In the genomic region with DNA sequence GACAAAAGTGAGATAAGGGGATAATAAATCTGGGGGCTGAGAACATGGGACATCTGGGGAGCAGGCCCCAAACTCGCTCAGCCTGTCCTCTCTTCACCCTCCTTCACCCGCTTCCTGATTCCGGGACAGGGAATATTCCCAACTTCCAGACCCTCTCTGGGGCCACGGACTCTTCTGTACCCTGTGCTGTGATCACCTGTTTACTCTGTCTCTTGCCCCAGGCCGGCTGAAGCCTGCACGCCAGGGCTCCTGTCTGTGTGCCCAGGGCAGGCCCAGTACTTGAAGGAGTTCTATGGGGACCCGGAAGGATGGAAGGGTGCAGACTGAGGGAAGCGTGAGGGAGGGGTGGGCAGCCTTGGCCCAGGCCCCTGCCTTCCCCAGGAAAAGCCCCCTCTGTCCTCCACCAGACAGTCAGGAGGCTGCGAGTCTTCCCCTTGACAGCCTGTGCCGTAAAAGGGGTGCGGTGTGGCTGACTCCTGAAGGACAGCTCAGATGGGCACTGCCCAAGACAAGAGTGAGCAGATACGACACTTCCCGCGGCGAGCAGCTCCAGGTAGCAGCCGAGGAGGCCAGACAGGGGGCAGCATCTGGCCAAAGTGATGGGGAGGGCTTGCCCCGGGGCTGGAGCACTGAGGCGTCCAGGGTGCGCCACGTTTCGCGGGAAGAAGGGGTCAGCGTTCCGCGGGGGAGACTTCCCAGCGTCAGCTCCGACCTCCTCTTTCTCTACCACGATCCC, we compare ENCODE assay signal across 8 cellular contexts. TPM values are rescaled to one million over a fixed set of nuclear protein-coding genes. Genes with fewer than 3 reads are reported as not detected.
DNase-seq lines count a peak whose midpoint lies in the region; ATAC-seq and TF ChIP-seq lines count a peak whose summit lies in the region.

No MANE protein-coding gene starts in this region.

- no peaks in the 10 kb centered on the region for H3K27me3 ChIP-seq in Peyer's patch

- H3K4me3 ChIP-seq in Peyer's patch (peak overlapping the region; percentile 62 to 96 (median 88)), coronary artery (peak overlapping the region; percentile 89)

- H3K36me3 Mint-ChIP-seq in memory B cell (peaks cover 3% of the 10 kb centered on the region), type B pancreatic cell (peaks cover 7% of the 10 kb centered on the region)

- no peaks in the 10 kb centered on the region for H3K9me3 ChIP-seq in Peyer's patch

- TF ChIP-seq CTCF in Peyer's patch (IDR thresholded peaks at IDR 0.05) (peak in 4 of 6 experiments; percentile 13 to 34 (median 21)), coronary artery (IDR thresholded peaks at IDR 0.05) (no peak), type B pancreatic cell (conservative IDR thresholded peaks at IDR 0.05) (no peak)

- H3K27ac Mint-ChIP-seq in memory B cell (peak overlapping the region; percentile 43), type B pancreatic cell (peak overlapping the region; percentile 87)

- H3K4me1 Mint-ChIP-seq in memory B cell (peaks cover 15% of the 10 kb centered on the region), type B pancreatic cell (ENCODE audit: unreplicated experiment) (peaks cover 22% of the 10 kb centered on the region)

- no peaks in the 10 kb centered on the region for H3K27me3 Mint-ChIP-seq in memory B cell
- H3K27me3 Mint-ChIP-seq in type B pancreatic cell: no peaks in the 10 kb centered on the region

- H3K27ac ChIP-seq in Peyer's patch (peak overlapping the region; percentile 60 to 79 (median 72)), coronary artery (peak overlapping the region; percentile 52 to 76)

- ATAC-seq in memory B cell (ENCODE audit: low read depth): no peak

- H3K9me3 Mint-ChIP-seq in memory B cell (no peaks in the 10 kb centered on the region), type B pancreatic cell (no peaks in the 10 kb centered on the region)

- peak; percentile 44 for DNase-seq in ELR (ENCODE audit: low read depth)
- peak; percentile 16 for DNase-seq in HCEC 1CT
- DNase-seq in Peyer's patch: peak; percentile 47 to 73 (median 65)
- no peak for DNase-seq in coronary artery (ENCODE audit: low spot score)
- DNase-seq in memory B cell (ENCODE audit: low spot score in 2 of 2): peak in 1 of 2 donors; percentile 39
- DNase-seq in type B pancreatic cell (ENCODE audit: extremely low spot score, unreplicated experiment): no peak
- no peak for DNase-seq in effector CD4-positive, alpha-beta T cell
- no peak for DNase-seq in NCI-H226

- peaks cover 0 to 16% (median 5%) of the 10 kb centered on the region in 4 donors for H3K4me1 ChIP-seq in Peyer's patch

- no peak for TF ChIP-seq POLR2A in Peyer's patch (IDR thresholded peaks at IDR 0.05)

- H3K4me3 Mint-ChIP-seq in memory B cell (peak overlapping the region; percentile 93), type B pancreatic cell (peak overlapping the region; percentile 91)

- H3K36me3 ChIP-seq in Peyer's patch: peaks cover 0 to 4% (median 0%) of the 10 kb centered on the region in 3 donors

RNA-seq across cellular contexts. Expression of gene CCNF, which starts 1.0 kb away (rescaled TPM):
- 10 to 100 TPM in 1 of 4 donors, 1 to 10 TPM in 3; 4.7 to 19.8 (median 6.9) TPM for total RNA-seq in Peyer's patch
- total RNA-seq in type B pancreatic cell (ENCODE audit: low replicate concordance): 15.5 and 36.0 TPM in 2 replicates

RNA-seq across cellular contexts. Expression of gene TEDC2, which starts 31.7 kb away (rescaled TPM):
- total RNA-seq in Peyer's patch (10 to 100 TPM in 1 of 4 donors, 1 to 10 TPM in 3; 1.4 to 13.2 (median 3.7) TPM), type B pancreatic cell (ENCODE audit: low replicate concordance) (10.5 and 31.6 TPM in 2 replicates)

RNA-seq across cellular contexts. Expression of gene NTN3, which starts 42.9 kb away (rescaled TPM):
- total RNA-seq in Peyer's patch (not detected), type B pancreatic cell (ENCODE audit: low replicate concordance) (1.2 and 4.5 TPM in 2 replicates)

RNA-seq across cellular contexts. Expression of gene TBC1D24, which starts 46.7 kb away (rescaled TPM):
- 10 to 100 TPM in 3 of 4 donors, 1 to 10 TPM in 1; 5.6 to 16.2 (median 13.6) TPM for total RNA-seq in Peyer's patch
- 15.6 and 22.1 TPM in 2 replicates for total RNA-seq in type B pancreatic cell (ENCODE audit: low replicate concordance)

Comparison
In these comparisons a context has a peak if more than half of its experiments do, and no peak if none do; other contexts are left out.
1. DNase-seq: peak in ELR (single experiment), HCEC 1CT (single experiment) and Peyer's patch (3 of 3); none in coronary artery (single experiment), type B pancreatic cell (single experiment), effector CD4-positive, alpha-beta T cell (single experiment) and NCI-H226 (single experiment).
2. CTCF ChIP-seq: peak in Peyer's patch (4 of 6); none in coronary artery (single experiment) and type B pancreatic cell (single experiment).